Comparison of ENCODE assay signal across 8 cellular contexts in genomic region chrX:104166735-104167436, GRCh38. TPM values are rescaled to one million over a fixed set of nuclear protein-coding genes. Genes with fewer than 3 reads are reported as not detected.
DNase-seq lines count a peak whose midpoint lies in the region; ATAC-seq and TF ChIP-seq lines count a peak whose summit lies in the region.

No MANE protein-coding gene starts in this region.

- H3K36me3 Mint-ChIP-seq in naive thymus-derived CD4-positive, alpha-beta T cell: peaks cover 0 to 1% (median 0%) of the 10 kb centered on the region in 5 donors

- H3K4me3 Mint-ChIP-seq in naive thymus-derived CD4-positive, alpha-beta T cell: peak overlapping the region; percentile 60 to 87 (median 80)

- no peaks in the 10 kb centered on the region for H3K9me2 ChIP-seq in Loucy (replicated peaks; ENCODE audit: low read depth, low read length)

- no peaks in the 10 kb centered on the region for H3K9me3 ChIP-seq in Loucy (ENCODE audit: insufficient read depth, low read depth, low read length)
- no peaks in the 10 kb centered on the region for H3K9me3 ChIP-seq in naive thymus-derived CD4-positive, alpha-beta T cell (ENCODE audit: control insufficient read depth in 2 of 3, low read length in 3 of 3)

- peak overlapping the region in 8 of 9 donors; percentile 10 to 85 (median 60) for H3K27ac Mint-ChIP-seq in naive thymus-derived CD4-positive, alpha-beta T cell

- H3K4me2 ChIP-seq in Loucy (ENCODE audit: low read depth, low read length, poor library complexity, severe bottlenecking): peak overlapping the region; percentile 92

- H4K20me1 ChIP-seq in Loucy (ENCODE audit: insufficient read depth, low read length, poor library complexity, severe bottlenecking): peaks cover 32% of the 10 kb centered on the region

- H3K4me1 ChIP-seq in Loucy (ENCODE audit: insufficient read depth, low read length, poor library complexity, severe bottlenecking): peaks cover 21% of the 10 kb centered on the region
- peaks cover 0 to 3% of the 10 kb centered on the region in 2 donors for H3K4me1 ChIP-seq in naive thymus-derived CD4-positive, alpha-beta T cell (ENCODE audit: control insufficient read depth in 2 of 2, insufficient read depth in 2 of 2, low read length in 2 of 2)

- H3K27ac ChIP-seq in coronary artery: peak overlapping the region; percentile 76 to 91
- H3K27ac ChIP-seq in naive thymus-derived CD4-positive, alpha-beta T cell (ENCODE audit: low read depth, low read length): peak overlapping the region; percentile 83

- peaks cover 0 to 2% (median 0%) of the 10 kb centered on the region in 11 donors for H3K9me3 Mint-ChIP-seq in naive thymus-derived CD4-positive, alpha-beta T cell

- H3K4me3 ChIP-seq in Loucy (ENCODE audit: low read length, poor library complexity, severe bottlenecking): peak overlapping the region; percentile 85
- H3K4me3 ChIP-seq in coronary artery: peak overlapping the region; percentile 80
- peak overlapping the region; percentile 61 for H3K4me3 ChIP-seq in naive thymus-derived CD4-positive, alpha-beta T cell (ENCODE audit: low read length)

- DNase-seq in ELR (ENCODE audit: low read depth) (peak; percentile 4), coronary artery (ENCODE audit: low spot score) (no peak)
- no peak for DNase-seq in naive thymus-derived CD4-positive, alpha-beta T cell
- no peak for DNase-seq in activated CD4-positive, CD25-positive, alpha-beta regulatory T cell (lab: John Stamatoyannopoulos, UW)

- no peaks in the 10 kb centered on the region for H3K36me3 ChIP-seq in Loucy (ENCODE audit: insufficient read depth, low read length)
- peaks cover 0 to 4% (median 0%) of the 10 kb centered on the region in 3 experiments for H3K36me3 ChIP-seq in naive thymus-derived CD4-positive, alpha-beta T cell (ENCODE audit: control insufficient read depth in 2 of 3, insufficient read depth in 3 of 3, low read length in 3 of 3)

- no peaks in the 10 kb centered on the region for H3K27me3 ChIP-seq in Loucy (ENCODE audit: insufficient read depth, low read length, poor library complexity, severe bottlenecking)
- no peaks in the 10 kb centered on the region for H3K27me3 ChIP-seq in naive thymus-derived CD4-positive, alpha-beta T cell (ENCODE audit: control insufficient read depth in 2 of 2, insufficient read depth in 2 of 2, low read length in 2 of 2)

- CTCF ChIA-PET in naive thymus-derived CD4-positive, alpha-beta T cell (lab: Charles Lee): interaction anchor here (1.5 kb wide), 1 partner anchor 29 kb away, joined by 3 read pairs; no protein-coding TSS in a partner anchor

- H2AFZ ChIP-seq in Loucy (ENCODE audit: low read length): peak overlapping the region; percentile 49; the same call in 1 of the 2 replicates

- POLR2A ChIA-PET in naive thymus-derived CD4-positive, alpha-beta T cell (lab: Charles Lee): interaction anchor here (3.2 kb wide), 1 partner anchor 10 kb away, joined by 35 read pairs; the partner anchor contains the start of gene SLC25A53

- H3K9ac ChIP-seq in Loucy (ENCODE audit: low read depth, low read length, poor library complexity, severe bottlenecking): peak overlapping the region; percentile 79

- no peaks in the 10 kb centered on the region for H3K27me3 Mint-ChIP-seq in naive thymus-derived CD4-positive, alpha-beta T cell

- no peak for ATAC-seq in naive thymus-derived CD4-positive, alpha-beta T cell
- ATAC-seq in HG02588 (IDR thresholded peaks at IDR 0.05; ENCODE audit: unreplicated experiment): no peak
- ATAC-seq in GM19324 (IDR thresholded peaks at IDR 0.05; ENCODE audit: low FRiP score, unreplicated experiment): no peak
- ATAC-seq in HG03095 (IDR thresholded peaks at IDR 0.05; ENCODE audit: unreplicated experiment): no peak

- peaks cover 28 to 41% (median 37%) of the 10 kb centered on the region in 7 donors for H3K4me1 Mint-ChIP-seq in naive thymus-derived CD4-positive, alpha-beta T cell

- TF ChIP-seq CTCF in Loucy (conservative IDR thresholded peaks at IDR 0.05; ENCODE audit: low read length): no peak
- no peak for TF ChIP-seq CTCF in coronary artery (IDR thresholded peaks at IDR 0.05)

- peaks cover 50% of the 10 kb centered on the region for H3K79me2 ChIP-seq in Loucy (ENCODE audit: insufficient read depth, low read length)

- H3F3A ChIP-seq in Loucy (ENCODE audit: low read depth): no peaks in the 10 kb centered on the region

- intact Hi-C loops in naive thymus-derived CD4-positive, alpha-beta T cell (cut with micrococcal nuclease): loop anchor here (1.0 to 5.0 kb wide), 4 partner anchors 10 to 745 kb away; partner anchors contain the start of gene SLC25A53 (in 1 of the 2)

RNA-seq across cellular contexts. Expression of gene FAM199X, which starts 0.6 kb away (rescaled TPM):
- total RNA-seq in naive thymus-derived CD4-positive, alpha-beta T cell: 10 to 100 TPM; 12.6 to 20.4 (median 13.4) TPM
- polyA plus RNA-seq in naive thymus-derived CD4-positive, alpha-beta T cell: 1 to 10 TPM; 8.2 to 9.4 TPM

RNA-seq across cellular contexts. Expression of gene SLC25A53, which starts 10.1 kb away (rescaled TPM):
- total RNA-seq in naive thymus-derived CD4-positive, alpha-beta T cell: 10 to 100 TPM in 4 of 5 experiments, 1 to 10 TPM in 1; 7.2 to 18.9 (median 10.4) TPM
- polyA plus RNA-seq in naive thymus-derived CD4-positive, alpha-beta T cell: 1 to 10 TPM; 5.6 to 7.0 TPM

RNA-seq across cellular contexts. Expression of gene ZCCHC18, which starts 54.6 kb away (rescaled TPM):
- total RNA-seq in naive thymus-derived CD4-positive, alpha-beta T cell: 1 to 10 TPM in 4 of 5 experiments, under 1 TPM in 1; 0.24 to 5.9 (median 2.5) TPM
- polyA plus RNA-seq in naive thymus-derived CD4-positive, alpha-beta T cell: 1 to 10 TPM in 1 of 2 donors, under 1 TPM in 1; 0.83 to 1.0 TPM
